In genomic region chrX:153926863-153927685, GRCh38 we compare ENCODE assay signal across 1 cellular context.
TF ChIP-seq lines count a peak whose summit lies in the region.

No MANE protein-coding gene starts in this region.

TF ChIP-seq in K562, 482 proteins besides CTCF, POLR2A, EP300 and RAD21 (continued from another document and continues in another):
- peak; percentile 66 for TF ChIP-seq VEZF1 (CRISPR knock-in tag; IDR thresholded peaks at IDR 0.05)
- no peak for TF ChIP-seq TOE1 (IDR thresholded peaks at IDR 0.05; ENCODE audit: borderline replicate concordance)
- TF ChIP-seq TOE1 (CRISPR knock-in tag; IDR thresholded peaks at IDR 0.05; ENCODE audit: borderline replicate concordance, low read depth): no peak
- TF ChIP-seq HMBOX1 (IDR thresholded peaks at IDR 0.05): no peak
- TF ChIP-seq ZNF232 (CRISPR knock-in tag; IDR thresholded peaks at IDR 0.05): no peak
- no peak for TF ChIP-seq ZNF780A (CRISPR knock-in tag; IDR thresholded peaks at IDR 0.05)
- no peak for TF ChIP-seq KLF13 (tag; IDR thresholded peaks at IDR 0.05; ENCODE audit: borderline replicate concordance, low read depth)
- TF ChIP-seq ZNF134 (CRISPR knock-in tag; conservative IDR thresholded peaks at IDR 0.05): no peak
- peak; percentile 53; the same call in 1 of the 2 replicates for TF ChIP-seq BRD4 (IDR thresholded peaks at IDR 0.05)
- no peak for TF ChIP-seq ZBTB1 (CRISPR knock-in tag; IDR thresholded peaks at IDR 0.05; ENCODE audit: borderline replicate concordance, low read depth)
- TF ChIP-seq RNF219 (CRISPR knock-in tag; IDR thresholded peaks at IDR 0.05): no peak
- TF ChIP-seq HMG20B (CRISPR knock-in tag; IDR thresholded peaks at IDR 0.05): no peak
- no peak for TF ChIP-seq ZC3H4 (CRISPR knock-in tag; IDR thresholded peaks at IDR 0.05; ENCODE audit: borderline replicate concordance)
- TF ChIP-seq EZH2 (IDR thresholded peaks at IDR 0.05; ENCODE audit: borderline replicate concordance, low read depth, low read length): no peak
- TF ChIP-seq TCF3 (CRISPR knock-in tag; IDR thresholded peaks at IDR 0.05): no peak
- no peak for TF ChIP-seq HEY1 (CRISPR knock-in tag; IDR thresholded peaks at IDR 0.05; ENCODE audit: borderline replicate concordance)
- TF ChIP-seq NR2F6 (CRISPR knock-in tag; IDR thresholded peaks at IDR 0.05): no peak
- no peak for TF ChIP-seq BRCA1 (IDR thresholded peaks at IDR 0.05)
- TF ChIP-seq BRCA1 (CRISPR knock-in tag; IDR thresholded peaks at IDR 0.05): no peak
- no peak for TF ChIP-seq ZNF253 (CRISPR knock-in tag; conservative IDR thresholded peaks at IDR 0.05)
- no peak for TF ChIP-seq ZNF280A (IDR thresholded peaks at IDR 0.05; ENCODE audit: low read depth, partially characterized antibody)
- no peak for TF ChIP-seq TFE3 (CRISPR knock-in tag; IDR thresholded peaks at IDR 0.05)
- TF ChIP-seq GMEB1 (CRISPR knock-in tag; IDR thresholded peaks at IDR 0.05): no peak
- no peak for TF ChIP-seq MCM5 (IDR thresholded peaks at IDR 0.05; ENCODE audit: low read depth)
- TF ChIP-seq PREB (CRISPR knock-in tag; IDR thresholded peaks at IDR 0.05): no peak
- peak; percentile 98 for TF ChIP-seq ETV1 (tag; conservative IDR thresholded peaks at IDR 0.05; ENCODE audit: low read depth)
- TF ChIP-seq BACH1 (tag; IDR thresholded peaks at IDR 0.05): no peak
- no peak for TF ChIP-seq ZNF407 (IDR thresholded peaks at IDR 0.05; ENCODE audit: low read depth)
- no peak for TF ChIP-seq ZNF512 (tag; IDR thresholded peaks at IDR 0.05)
- no peak for TF ChIP-seq ZNF398 (CRISPR knock-in tag; IDR thresholded peaks at IDR 0.05)
- TF ChIP-seq TCFL5 (CRISPR knock-in tag; conservative IDR thresholded peaks at IDR 0.05): no peak
- TF ChIP-seq RBFOX2 (IDR thresholded peaks at IDR 0.05; ENCODE audit: low read depth, low read length): peak; percentile 28
- TF ChIP-seq EP400 (IDR thresholded peaks at IDR 0.05): peak; percentile 42; the same call in 1 of the 2 replicates
- no peak for TF ChIP-seq ILK (tag; IDR thresholded peaks at IDR 0.05; ENCODE audit: borderline replicate concordance, low read depth)
